17 cellular contexts compared by ENCODE assay signal in genomic region chr13:40611635-40612422, GRCh38. TPM values are rescaled to one million over a fixed set of nuclear protein-coding genes. Genes with fewer than 3 reads are reported as not detected.
A peak's percentile ranks its signal among the peaks of the same experiment; 100 is the strongest.
DNase-seq lines count a peak whose midpoint lies in the region; ATAC-seq and TF ChIP-seq lines count a peak whose summit lies in the region.
"Had no signal": no experiment of that assay in that cellular context is flagged by ENCODE, and none has a peak within 500 bp of the region (broad histone marks: within the 10 kb centered on the region; RNA-seq: fewer than 3 reads in every experiment).

No MANE protein-coding gene starts in this region.

- H3K36me3 Mint-ChIP-seq in activated T-cell treated with anti-CD3 and anti-CD28 coated beads, Interleukin-2, amount 50 U/mL, for 4 hours (ENCODE audit: insufficient read depth), result peaks cover 24% of the 10 kb centered on the region
- H3K36me3 Mint-ChIP-seq in activated CD8-positive, alpha-beta T cell treated with anti-CD3 and anti-CD28 coated beads for 36 hours (ENCODE audit: low read depth), result peaks cover 38% of the 10 kb centered on the region
- peaks cover 21 to 31% of the 10 kb centered on the region in 2 donors for H3K36me3 Mint-ChIP-seq in stimulated activated naive B cell treated with anti-CD40 and anti-IgM and Interleukin-4, amounts not matched to agents 10 μg/mL and 1 μg/mL and 100 μg/mL, for 72 hours

- peak overlapping the region in 2 of 4 donors; percentile 12 to 30 for H3K27ac ChIP-seq in esophagus muscularis mucosa (replicated peaks in 1 of 4)
- H3K27ac ChIP-seq: coronary artery, prostate gland, SJCRH30, testis had no signal

- peaks cover 91% of the 10 kb centered on the region for H3K4me1 Mint-ChIP-seq in activated T-cell treated with anti-CD3 and anti-CD28 coated beads, Interleukin-2, amount 50 U/mL, for 4 hours (ENCODE audit: low read depth)
- peaks cover 92% of the 10 kb centered on the region for H3K4me1 Mint-ChIP-seq in activated CD8-positive, alpha-beta T cell treated with anti-CD3 and anti-CD28 coated beads for 36 hours (ENCODE audit: low read depth)
- peaks cover 55 to 80% of the 10 kb centered on the region in 2 donors for H3K4me1 Mint-ChIP-seq in stimulated activated naive B cell treated with anti-CD40 and anti-IgM and Interleukin-4, amounts not matched to agents 10 μg/mL and 1 μg/mL and 100 μg/mL, for 72 hours

- peaks cover 2% of the 10 kb centered on the region for H3K9me3 Mint-ChIP-seq in activated T-cell treated with anti-CD3 and anti-CD28 coated beads, Interleukin-2, amount 50 U/mL, for 4 hours
- H3K9me3 Mint-ChIP-seq in activated CD8-positive, alpha-beta T cell treated with anti-CD3 and anti-CD28 coated beads for 36 hours, result peaks cover 7% of the 10 kb centered on the region
- H3K9me3 Mint-ChIP-seq in stimulated activated naive B cell treated with anti-CD40 and anti-IgM and Interleukin-4, amounts not matched to agents 10 μg/mL and 1 μg/mL and 100 μg/mL, for 72 hours, result no peaks in the 10 kb centered on the region

- H3K4me1 ChIP-seq in esophagus muscularis mucosa, result peaks cover 52 to 89% (median 70%) of the 10 kb centered on the region in 4 donors
- H3K4me1 ChIP-seq: Caco-2, SJCRH30 had no signal

- no peak for TF ChIP-seq POLR2A in esophagus muscularis mucosa (IDR thresholded peaks at IDR 0.05; ENCODE audit: low read depth)

- no peak for DNase-seq in activated T-cell treated with anti-CD3 and anti-CD28 coated beads, Interleukin-2, amount 50 U/mL, for 4 hours
- DNase-seq in activated T-cell treated with anti-CD3 and anti-CD28 coated beads, Interleukin-2, amount 50 U/mL, for 48 hours, result no peak
- no peak for DNase-seq in activated CD8-positive, alpha-beta T cell treated with anti-CD3 and anti-CD28 coated beads for 36 hours
- DNase-seq in esophagus muscularis mucosa (ENCODE audit: extremely low spot score) (peak; percentile 39), NCI-H1930 (lab: John Stamatoyannopoulos, UW) (no peak), superior temporal gyrus (ENCODE audit: extremely low spot score) (no peak), NCI-H2227 treated with DMSO at 0.1 percent for 48 hours (lab: John Stamatoyannopoulos, UW) (no peak)
- DNase-seq in stimulated activated naive B cell treated with anti-CD40 and anti-IgM and Interleukin-4, amounts not matched to agents 10 μg/mL and 1 μg/mL and 100 μg/mL, for 72 hours, result no peak
- DNase-seq: aorta, Caco-2, hippocampal formation, NCI-H146, NCI-H510A, testis had no signal

- no peaks in the 10 kb centered on the region for H3K27me3 ChIP-seq in esophagus muscularis mucosa
- H3K27me3 ChIP-seq: SJCRH30, testis had no signal

- peak overlapping the region; percentile 3 for H3K4me3 Mint-ChIP-seq in activated T-cell treated with anti-CD3 and anti-CD28 coated beads, Interleukin-2, amount 50 U/mL, for 4 hours
- H3K4me3 Mint-ChIP-seq in activated CD8-positive, alpha-beta T cell treated with anti-CD3 and anti-CD28 coated beads for 36 hours, result peak overlapping the region; percentile 38
- no peak overlapping the region for H3K4me3 Mint-ChIP-seq in stimulated activated naive B cell treated with anti-CD40 and anti-IgM and Interleukin-4, amounts not matched to agents 10 μg/mL and 1 μg/mL and 100 μg/mL, for 72 hours

- 87% methylated on average over 9 of the region's 9 CpGs for WGBS in esophagus muscularis mucosa

- H3K27me3 Mint-ChIP-seq in activated T-cell treated with anti-CD3 and anti-CD28 coated beads, Interleukin-2, amount 50 U/mL, for 4 hours (ENCODE audit: low read depth), result no peaks in the 10 kb centered on the region
- H3K27me3 Mint-ChIP-seq in activated CD8-positive, alpha-beta T cell treated with anti-CD3 and anti-CD28 coated beads for 36 hours, result no peaks in the 10 kb centered on the region
- H3K27me3 Mint-ChIP-seq in stimulated activated naive B cell treated with anti-CD40 and anti-IgM and Interleukin-4, amounts not matched to agents 10 μg/mL and 1 μg/mL and 100 μg/mL, for 72 hours, result no peaks in the 10 kb centered on the region

- H3K9me3 ChIP-seq in esophagus muscularis mucosa, result no peaks in the 10 kb centered on the region
- H3K9me3 ChIP-seq: Caco-2, prostate gland, SJCRH30, testis had no signal

- CTCF ChIA-PET in activated CD8-positive, alpha-beta T cell treated with anti-CD3 and anti-CD28 coated beads for 36 hours (lab: Charles Lee), result interaction anchor here (1.4 to 2.9 kb wide), 2 partner anchors 10 to 56 kb away, joined by 4 to 9 read pairs; no protein-coding TSS in a partner anchor

- intact Hi-C loops in activated CD8-positive, alpha-beta T cell treated with anti-CD3 and anti-CD28 coated beads for 36 hours (cut with micrococcal nuclease), result loop anchor here (5.0 kb wide), 1 partner anchor 50 kb away; no protein-coding TSS in a partner anchor
- intact Hi-C loops in esophagus muscularis mucosa (cut with DNase I), result no loop called here

- no peak for TF ChIP-seq EP300 in esophagus muscularis mucosa (IDR thresholded peaks at IDR 0.05)

- TF ChIP-seq CTCF in activated CD8-positive, alpha-beta T cell treated with anti-CD3 and anti-CD28 coated beads for 36 hours (IDR thresholded peaks at IDR 0.05), result no peak
- no peak for TF ChIP-seq CTCF in esophagus muscularis mucosa (IDR thresholded peaks at IDR 0.05)

- no peaks in the 10 kb centered on the region for H3K36me3 ChIP-seq in esophagus muscularis mucosa
- H3K36me3 ChIP-seq: prostate gland had no signal

- no peak for ATAC-seq in activated T-cell treated with anti-CD3 and anti-CD28 coated beads, Interleukin-2, amount 50 U/mL, for 4 hours
- ATAC-seq in activated CD8-positive, alpha-beta T cell treated with anti-CD3 and anti-CD28 coated beads for 36 hours, result no peak
- ATAC-seq in stimulated activated naive B cell treated with anti-CD40 and anti-IgM and Interleukin-4, amounts not matched to agents 10 μg/mL and 1 μg/mL and 100 μg/mL, for 72 hours (replicated peaks), result no peak

- peak overlapping the region; percentile 96 for H3K27ac Mint-ChIP-seq in activated CD8-positive, alpha-beta T cell treated with anti-CD3 and anti-CD28 coated beads for 36 hours
- H3K27ac Mint-ChIP-seq in stimulated activated naive B cell treated with anti-CD40 and anti-IgM and Interleukin-4, amounts not matched to agents 10 μg/mL and 1 μg/mL and 100 μg/mL, for 72 hours, result peak overlapping the region; percentile 76

- POLR2A ChIA-PET in activated CD8-positive, alpha-beta T cell treated with anti-CD3 and anti-CD28 coated beads for 36 hours (lab: Charles Lee), result interaction anchor here (0.6 to 3.5 kb wide), 6 partner anchors 9 to 99 kb away, joined by 3 to 14 read pairs (median 4); no protein-coding TSS in a partner anchor

- H3K4me3 ChIP-seq in esophagus muscularis mucosa, result no peak overlapping the region
- H3K4me3 ChIP-seq: coronary artery, prostate gland, SJCRH30, testis had no signal

RNA-seq across cellular contexts. Expression of gene FOXO1, which starts 54.6 kb away (rescaled TPM):
- total RNA-seq in activated T-cell treated with anti-CD3 and anti-CD28 coated beads, Interleukin-2, amount 50 U/mL, for 4 hours, result 10 to 100 TPM; 61.1 to 64.0 (median 62.7) TPM
- 10 to 100 TPM; 30.6 to 30.8 TPM for total RNA-seq in activated CD8-positive, alpha-beta T cell treated with anti-CD3 and anti-CD28 coated beads for 36 hours
- 10 to 100 TPM; 65.6 to 87.4 (median 78.5) TPM for total RNA-seq in esophagus muscularis mucosa

Comparison
In these comparisons a context has a peak if more than half of its experiments do, and no peak if none do; other contexts are left out.
1. H3K4me3 Mint-ChIP-seq: peak in activated T-cell treated with anti-CD3 and anti-CD28 coated beads, Interleukin-2, amount 50 U/mL, for 4 hours (single experiment) and activated CD8-positive, alpha-beta T cell treated with anti-CD3 and anti-CD28 coated beads for 36 hours (single experiment); none in stimulated activated naive B cell treated with anti-CD40 and anti-IgM and Interleukin-4, amounts not matched to agents 10 μg/mL and 1 μg/mL and 100 μg/mL, for 72 hours (0 of 2).